In genomic region chr11:96391698-96392307, GRCh38 we compare ENCODE assay signal across 1 cellular context.
TF ChIP-seq lines count a peak whose summit lies in the region.

No MANE protein-coding gene starts in this region.

TF ChIP-seq in SK-N-SH, 30 proteins besides CTCF, POLR2A, EP300 and RAD21 (continued from another document):
- no peak for TF ChIP-seq USF2 (IDR thresholded peaks at IDR 0.05; ENCODE audit: borderline replicate concordance, low read depth, low read length)
- TF ChIP-seq RXRA (IDR thresholded peaks at IDR 0.05; ENCODE audit: borderline replicate concordance, low read depth): no peak
- TF ChIP-seq ELF1 (IDR thresholded peaks at IDR 0.05): no peak
